ENCODE assay signal across 8 cellular contexts in the genomic region with DNA sequence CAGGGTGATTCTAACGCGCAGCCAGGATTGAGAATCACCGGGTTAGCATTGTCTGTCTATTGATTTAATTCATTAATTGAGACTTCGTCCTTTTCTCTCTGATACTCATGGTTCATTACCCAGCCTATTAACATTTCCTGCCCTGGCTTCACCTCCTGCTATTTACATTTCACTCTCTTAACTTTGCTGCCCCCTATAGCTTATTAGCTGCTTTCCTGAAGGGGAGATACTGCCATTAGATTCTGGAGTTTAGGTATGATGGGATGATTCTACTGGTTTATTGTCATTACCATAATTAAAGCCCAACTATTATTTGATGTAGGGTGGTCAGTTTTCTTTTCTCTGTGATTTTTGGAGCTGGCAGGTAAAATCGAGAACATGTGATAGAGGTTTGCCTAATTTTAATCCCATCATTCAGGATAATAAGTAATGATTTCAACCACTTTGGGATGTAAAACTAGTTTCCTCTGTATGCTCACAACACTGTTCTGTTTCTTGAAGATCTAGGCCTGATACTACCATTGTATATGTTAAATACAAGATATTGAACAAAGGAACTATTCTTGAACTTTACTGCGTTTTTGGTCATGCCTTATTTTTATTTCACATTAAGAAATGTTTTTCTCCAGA. TPM values are rescaled to one million over a fixed set of nuclear protein-coding genes. Genes with fewer than 3 reads are reported as not detected.
DNase-seq lines count a peak whose midpoint lies in the region; ATAC-seq and TF ChIP-seq lines count a peak whose summit lies in the region.

No MANE protein-coding gene starts in this region.

- peaks cover 10% of the 10 kb centered on the region for H3K36me3 ChIP-seq in DOHH2 (ENCODE audit: control insufficient read depth, low read length)
- H3K36me3 ChIP-seq in Karpas-422 (ENCODE audit: insufficient read depth, low read length): no peaks in the 10 kb centered on the region

- H3K9ac ChIP-seq in Karpas-422 (ENCODE audit: low read length): 0 out of 2 replicates have a peak overlapping the region, but pooled peaks have one; percentile 20

- no peaks in the 10 kb centered on the region for H3K9me3 Mint-ChIP-seq in memory B cell

- H3K4me1 ChIP-seq in DOHH2 (ENCODE audit: control insufficient read depth, low read length): peaks cover 53% of the 10 kb centered on the region
- H3K4me1 ChIP-seq in Karpas-422 (ENCODE audit: low read length): peaks cover 67% of the 10 kb centered on the region

- H4K20me1 ChIP-seq in DOHH2 (ENCODE audit: control insufficient read depth, insufficient read depth, low read depth, low read length) (peaks cover 25% of the 10 kb centered on the region; the same call in 1 of the 2 replicates), Karpas-422 (ENCODE audit: insufficient read depth, low read depth, low read length) (no peaks in the 10 kb centered on the region)

- no peak overlapping the region for H3K27ac ChIP-seq in DOHH2 (ENCODE audit: low read depth, low read length)
- H3K27ac ChIP-seq in Karpas-422 (ENCODE audit: low read length): no peak overlapping the region

- no peaks in the 10 kb centered on the region for H3K27me3 Mint-ChIP-seq in memory B cell

- peak overlapping the region; percentile 6 for H3K4me3 Mint-ChIP-seq in memory B cell

- H3K9me3 ChIP-seq in DOHH2 (ENCODE audit: control insufficient read depth, insufficient read depth, low read length) (no peaks in the 10 kb centered on the region), Karpas-422 (ENCODE audit: low read length) (no peaks in the 10 kb centered on the region)

- ATAC-seq in GM21528 (IDR thresholded peaks at IDR 0.05; ENCODE audit: low FRiP score, unreplicated experiment) (peak; percentile 46), memory B cell (ENCODE audit: low read depth) (peak; percentile 99), HG03520 (IDR thresholded peaks at IDR 0.05; ENCODE audit: unreplicated experiment) (no peak)

- peaks cover 11% of the 10 kb centered on the region for H3K36me3 Mint-ChIP-seq in memory B cell

- peak; percentile 84 for DNase-seq in Karpas-422
- DNase-seq in OCI-M1 (lab: John Stamatoyannopoulos, UW): peak; percentile 87
- peak; percentile 17 for DNase-seq in cerebellum (ENCODE audit: low spot score)
- peak in 1 of 2 donors; percentile 57 for DNase-seq in memory B cell (ENCODE audit: low spot score in 2 of 2)
- DNase-seq in activated CD4-positive, alpha-beta T cell treated with anti-CD3 and anti-CD28 coated beads, Interleukin-2, amount 50 U/mL, for 48 hours: no peak

- H3K79me2 ChIP-seq in DOHH2 (ENCODE audit: control insufficient read depth, low read length) (peaks cover 99% of the 10 kb centered on the region), Karpas-422 (ENCODE audit: low read length) (peaks cover 99% of the 10 kb centered on the region)

- peaks cover 47% of the 10 kb centered on the region for H3K4me1 Mint-ChIP-seq in memory B cell

- H3K4me2 ChIP-seq in DOHH2 (ENCODE audit: low read length) (peak overlapping the region; percentile 38), Karpas-422 (ENCODE audit: low read depth, low read length, poor library complexity, severe bottlenecking) (peak overlapping the region; percentile 34)

- H3K9me2 ChIP-seq in DOHH2 (replicated peaks; ENCODE audit: control insufficient read depth, low read length) (no peaks in the 10 kb centered on the region), Karpas-422 (replicated peaks; ENCODE audit: insufficient read depth, low read length) (no peaks in the 10 kb centered on the region)

- H2AFZ ChIP-seq in Karpas-422 (ENCODE audit: low read length): no peak overlapping the region

- TF ChIP-seq CTCF in DOHH2 (IDR thresholded peaks at IDR 0.05; ENCODE audit: low read depth, low read length, poor library complexity, severe bottlenecking): peak; percentile 83

- H3F3A ChIP-seq in DOHH2 (ENCODE audit: control insufficient read depth, insufficient read depth): 0 out of 2 replicates have a peak, but pooled peaks cover 14% of the 10 kb centered on the region

- peak overlapping the region; percentile 7 for H3K27ac Mint-ChIP-seq in memory B cell

- no peak overlapping the region for H3K4me3 ChIP-seq in DOHH2 (ENCODE audit: low read length)
- H3K4me3 ChIP-seq in Karpas-422 (ENCODE audit: low read length): no peak overlapping the region; the same call in 1 of the 2 replicates

- H3K27me3 ChIP-seq in DOHH2 (ENCODE audit: control insufficient read depth, low read length): no peaks in the 10 kb centered on the region
- no peaks in the 10 kb centered on the region for H3K27me3 ChIP-seq in Karpas-422 (ENCODE audit: low read length)

RNA-seq across cellular contexts. Expression of a gene that starts 6.4 kb away (rescaled TPM):
- total RNA-seq in Karpas-422 (2014; rRNA removed; shearing (Covaris generic); ENCODE audit: low replicate concordance): 31.3 and 41.6 TPM in 2 replicates
- total RNA-seq in cerebellum: 15.7 TPM

Comparison
In these comparisons a context has a peak if more than half of its experiments do, and no peak if none do; other contexts are left out.
1. DNase-seq: peak in Karpas-422 (single experiment), OCI-M1 (single experiment) and cerebellum (single experiment); none in activated CD4-positive, alpha-beta T cell treated with anti-CD3 and anti-CD28 coated beads, Interleukin-2, amount 50 U/mL, for 48 hours (0 of 2).